1 cellular context compared by ENCODE assay signal in the genomic region with DNA sequence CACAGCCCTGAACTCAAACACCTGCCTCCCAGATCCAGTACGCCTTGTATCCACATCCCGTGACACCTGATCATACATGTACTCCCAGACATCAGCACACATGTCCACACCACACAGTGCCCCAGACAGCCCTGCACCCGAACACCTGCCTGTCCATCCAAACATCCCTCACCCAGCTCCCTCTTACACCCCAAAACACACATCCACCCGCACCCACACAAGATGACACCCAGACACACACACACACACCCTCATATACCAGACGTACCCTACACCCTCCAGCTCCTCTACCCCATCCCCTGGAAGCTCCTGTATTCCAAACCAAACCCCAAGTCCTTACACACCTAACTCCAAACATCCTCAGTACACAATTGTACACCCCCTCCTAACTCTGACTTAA.
TF ChIP-seq lines count a peak whose summit lies in the region.

No MANE protein-coding gene starts in this region.

TF ChIP-seq in HCT116, 20 proteins besides CTCF, POLR2A, EP300 and RAD21:
- TF ChIP-seq JUND (IDR thresholded peaks at IDR 0.05), result no peak
- TF ChIP-seq, protein P1, sequence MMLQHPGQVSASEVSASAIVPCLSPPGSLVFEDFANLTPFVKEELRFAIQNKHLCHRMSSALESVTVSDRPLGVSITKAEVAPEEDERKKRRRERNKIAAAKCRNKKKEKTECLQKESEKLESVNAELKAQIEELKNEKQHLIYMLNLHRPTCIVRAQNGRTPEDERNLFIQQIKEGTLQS (IDR thresholded peaks at IDR 0.05), result no peak
- TF ChIP-seq CBX3 (IDR thresholded peaks at IDR 0.05; ENCODE audit: low read depth), result no peak
- TF ChIP-seq ELF1 (IDR thresholded peaks at IDR 0.05; ENCODE audit: borderline replicate concordance, low read depth), result no peak
- TF ChIP-seq EZH2 (IDR thresholded peaks at IDR 0.05), result no peak
- TF ChIP-seq EZH2phosphoT487 (IDR thresholded peaks at IDR 0.05; ENCODE audit: borderline replicate concordance), result no peak
- no peak for TF ChIP-seq POLR2AphosphoS5 (IDR thresholded peaks at IDR 0.05; ENCODE audit: low read depth, low read length)
- TF ChIP-seq SIN3A (IDR thresholded peaks at IDR 0.05; ENCODE audit: low read depth), result no peak
- TF ChIP-seq YY1 (IDR thresholded peaks at IDR 0.05; ENCODE audit: extremely low read depth, insufficient replicate concordance, low read depth, low read length), result no peak
- TF ChIP-seq SP1 (IDR thresholded peaks at IDR 0.05; ENCODE audit: low read depth), result no peak
- no peak for TF ChIP-seq SRF (IDR thresholded peaks at IDR 0.05; ENCODE audit: low read depth)
- no peak for TF ChIP-seq CEBPB (IDR thresholded peaks at IDR 0.05; ENCODE audit: low read depth)
- TF ChIP-seq, protein P2, sequence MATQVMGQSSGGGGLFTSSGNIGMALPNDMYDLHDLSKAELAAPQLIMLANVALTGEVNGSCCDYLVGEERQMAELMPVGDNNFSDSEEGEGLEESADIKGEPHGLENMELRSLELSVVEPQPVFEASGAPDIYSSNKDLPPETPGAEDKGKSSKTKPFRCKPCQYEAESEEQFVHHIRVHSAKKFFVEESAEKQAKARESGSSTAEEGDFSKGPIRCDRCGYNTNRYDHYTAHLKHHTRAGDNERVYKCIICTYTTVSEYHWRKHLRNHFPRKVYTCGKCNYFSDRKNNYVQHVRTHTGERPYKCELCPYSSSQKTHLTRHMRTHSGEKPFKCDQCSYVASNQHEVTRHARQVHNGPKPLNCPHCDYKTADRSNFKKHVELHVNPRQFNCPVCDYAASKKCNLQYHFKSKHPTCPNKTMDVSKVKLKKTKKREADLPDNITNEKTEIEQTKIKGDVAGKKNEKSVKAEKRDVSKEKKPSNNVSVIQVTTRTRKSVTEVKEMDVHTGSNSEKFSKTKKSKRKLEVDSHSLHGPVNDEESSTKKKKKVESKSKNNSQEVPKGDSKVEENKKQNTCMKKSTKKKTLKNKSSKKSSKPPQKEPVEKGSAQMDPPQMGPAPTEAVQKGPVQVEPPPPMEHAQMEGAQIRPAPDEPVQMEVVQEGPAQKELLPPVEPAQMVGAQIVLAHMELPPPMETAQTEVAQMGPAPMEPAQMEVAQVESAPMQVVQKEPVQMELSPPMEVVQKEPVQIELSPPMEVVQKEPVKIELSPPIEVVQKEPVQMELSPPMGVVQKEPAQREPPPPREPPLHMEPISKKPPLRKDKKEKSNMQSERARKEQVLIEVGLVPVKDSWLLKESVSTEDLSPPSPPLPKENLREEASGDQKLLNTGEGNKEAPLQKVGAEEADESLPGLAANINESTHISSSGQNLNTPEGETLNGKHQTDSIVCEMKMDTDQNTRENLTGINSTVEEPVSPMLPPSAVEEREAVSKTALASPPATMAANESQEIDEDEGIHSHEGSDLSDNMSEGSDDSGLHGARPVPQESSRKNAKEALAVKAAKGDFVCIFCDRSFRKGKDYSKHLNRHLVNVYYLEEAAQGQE (IDR thresholded peaks at IDR 0.05; ENCODE audit: low read depth), result no peak
TF ChIP-seq in HCT116: peak in this region for 0.
